20 cellular contexts compared by ENCODE assay signal in the genomic region with DNA sequence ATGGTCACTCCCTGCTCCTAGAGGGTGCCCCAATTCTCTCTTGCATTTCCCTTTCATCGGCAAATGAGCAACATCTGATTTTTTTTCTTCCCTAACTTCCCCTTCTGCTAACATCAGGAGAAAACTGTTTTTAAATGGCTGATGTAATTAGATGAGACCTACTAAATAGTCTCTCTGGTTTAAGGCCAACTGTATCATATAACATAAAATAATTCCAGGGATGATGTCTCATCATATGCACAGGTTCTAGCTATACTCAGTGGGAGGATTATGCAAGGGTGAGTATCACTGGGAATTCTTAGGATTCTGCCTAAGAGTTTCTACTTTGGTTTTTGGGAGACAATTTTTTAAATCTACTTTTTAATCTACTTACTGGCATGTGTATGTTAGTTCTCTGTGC.
"Had no signal": no experiment of that assay in that cellular context is flagged by ENCODE, and none has a peak within 500 bp of the region (broad histone marks: within the 10 kb centered on the region; RNA-seq: fewer than 3 reads in every experiment).

No MANE protein-coding gene starts in this region.

- H3K4me1 Mint-ChIP-seq: activated T-helper 17 cell treated with anti-CD3 and anti-CD28 coated beads, Interleukin-2, amount 50 U/mL, for 72 hours; central memory CD8-positive, alpha-beta T cell had no signal

- H3K9me3 Mint-ChIP-seq: activated T-helper 17 cell treated with anti-CD3 and anti-CD28 coated beads, Interleukin-2, amount 50 U/mL, for 72 hours had no signal

- H3K9me3 ChIP-seq: adrenal gland, gastrocnemius medialis, ovary, prostate gland, upper lobe of left lung had no signal

- ATAC-seq: activated CD8-positive, alpha-beta T cell treated with anti-CD3 and anti-CD28 coated beads, Interleukin-2, amount 10 ng/mL, durations not matched to agents 7 days and 5 days; activated naive CD4-positive, alpha-beta T cell treated with anti-CD3 and anti-CD28 coated beads, Interleukin-2, amount 50 U/mL, for 72 hours; activated T-helper 17 cell treated with anti-CD3 and anti-CD28 coated beads, Interleukin-2, amount 50 U/mL, for 72 hours; gastrocnemius medialis; naive thymus-derived CD8-positive, alpha-beta T cell had no signal

- H3K27ac ChIP-seq: adrenal gland, coronary artery, gastrocnemius medialis, left ventricle myocardium inferior, ovary, prostate gland, thoracic aorta, upper lobe of left lung, WERI-Rb-1 had no signal

- H3K4me3 ChIP-seq: adrenal gland, coronary artery, gastrocnemius medialis, left ventricle myocardium inferior, ovary, prostate gland, thoracic aorta, upper lobe of left lung had no signal

- H3K36me3 ChIP-seq: adrenal gland, gastrocnemius medialis, left ventricle myocardium inferior, ovary, prostate gland, thoracic aorta, upper lobe of left lung, WERI-Rb-1 had no signal

- H3K4me3 Mint-ChIP-seq: activated CD8-positive, alpha-beta T cell treated with anti-CD3 and anti-CD28 coated beads, Interleukin-2, amount 10 ng/mL, durations not matched to agents 7 days and 5 days; activated T-helper 17 cell treated with anti-CD3 and anti-CD28 coated beads, Interleukin-2, amount 50 U/mL, for 72 hours; central memory CD8-positive, alpha-beta T cell; naive thymus-derived CD8-positive, alpha-beta T cell had no signal

- DNase-seq: activated CD4-positive, alpha-beta T cell treated with anti-CD3 and anti-CD28 coated beads, Interleukin-2, amount 50 U/mL, for 1 hour; activated CD4-positive, CD25-positive, alpha-beta regulatory T cell treated with anti-CD3 and anti-CD28 coated beads, Interleukin-2, amount 50 U/mL, for 72 hours; activated CD8-positive, alpha-beta T cell treated with anti-CD3 and anti-CD28 coated beads, Interleukin-2, amount 10 ng/mL, durations not matched to agents 7 days and 5 days; adrenal gland; gastrocnemius medialis; hippocampal formation; left ventricle myocardium inferior; naive thymus-derived CD8-positive, alpha-beta T cell; ovary; stimulated activated CD4-positive, alpha-beta T cell treated with anti-CD3 and anti-CD28 coated beads, Interleukin-4, amount 100 ng/mL, for 24 hours; stimulated activated naive CD4-positive, alpha-beta T cell treated with Interleukin-2 at 50 U/mL for 16 hours; T-helper 1 cell; upper lobe of left lung; WERI-Rb-1 had no signal

- H3K27ac Mint-ChIP-seq: activated CD8-positive, alpha-beta T cell treated with anti-CD3 and anti-CD28 coated beads, Interleukin-2, amount 10 ng/mL, durations not matched to agents 7 days and 5 days; activated naive CD4-positive, alpha-beta T cell treated with anti-CD3 and anti-CD28 coated beads, Interleukin-2, amount 50 U/mL, for 72 hours; activated T-helper 17 cell treated with anti-CD3 and anti-CD28 coated beads, Interleukin-2, amount 50 U/mL, for 72 hours; naive thymus-derived CD8-positive, alpha-beta T cell had no signal

- H3K27me3 Mint-ChIP-seq: activated T-helper 17 cell treated with anti-CD3 and anti-CD28 coated beads, Interleukin-2, amount 50 U/mL, for 72 hours; central memory CD8-positive, alpha-beta T cell; naive thymus-derived CD8-positive, alpha-beta T cell had no signal

- H3K27me3 ChIP-seq: adrenal gland, gastrocnemius medialis, ovary, upper lobe of left lung had no signal

- H3K4me1 ChIP-seq: adrenal gland, gastrocnemius medialis, left ventricle myocardium inferior, prostate gland, upper lobe of left lung had no signal
